31 cellular contexts compared by ENCODE assay signal in genomic region chr4:19375405-19375804, GRCh38.
"Had no signal": no experiment of that assay in that cellular context is flagged by ENCODE, and none has a peak within 500 bp of the region (broad histone marks: within the 10 kb centered on the region; RNA-seq: fewer than 3 reads in every experiment).

No MANE protein-coding gene starts in this region.

- ATAC-seq: activated CD8-positive, alpha-beta T cell treated with anti-CD3 and anti-CD28 coated beads for 36 hours; activated naive CD8-positive, alpha-beta T cell treated with anti-CD3 and anti-CD28 coated beads, Interleukin-2, amount 50 U/mL, for 24 hours; activated T-cell treated with anti-CD3 and anti-CD28 coated beads, Interleukin-2, amount 50 U/mL, for 72 hours; activated T-helper 17 cell treated with anti-CD3 and anti-CD28 coated beads, Interleukin-2, amount 50 U/mL, for 72 hours; Panc1 had no signal

- H3K4me3 Mint-ChIP-seq: activated CD4-positive, alpha-beta T cell treated with anti-CD3 and anti-CD28 coated beads, Interleukin-2, amount 10 ng/mL, durations not matched to agents 24 days and 14 days; activated CD8-positive, alpha-beta T cell treated with anti-CD3 and anti-CD28 coated beads for 36 hours; activated naive CD8-positive, alpha-beta T cell; activated naive CD8-positive, alpha-beta T cell treated with anti-CD3 and anti-CD28 coated beads, Interleukin-2, amount 50 U/mL, for 24 hours; activated T-cell treated with anti-CD3 and anti-CD28 coated beads, Interleukin-2, amount 50 U/mL, for 72 hours; activated T-helper 17 cell treated with anti-CD3 and anti-CD28 coated beads, Interleukin-2, amount 50 U/mL, for 72 hours; T-helper 1 cell treated with Interleukin-12 subunit alpha and Interleukin-12 subunit beta and Interleukin-4 antibody, amounts not matched to agents 30 μg/mL and 1 μg/mL, for 36 hours; T-helper 2 cell treated with Interferon-gamma antibody and Interleukin-4, amounts not matched to agents 5 μg/mL and 100 μg/mL, for 36 hours had no signal

- H3K36me3 ChIP-seq: brain microvascular endothelial cell, SJSA1 had no signal

- H3K27ac Mint-ChIP-seq: activated CD4-positive, alpha-beta T cell treated with anti-CD3 and anti-CD28 coated beads, Interleukin-2, amount 10 ng/mL, durations not matched to agents 24 days and 14 days; activated CD8-positive, alpha-beta T cell treated with anti-CD3 and anti-CD28 coated beads for 36 hours; activated naive CD8-positive, alpha-beta T cell; activated naive CD8-positive, alpha-beta T cell treated with anti-CD3 and anti-CD28 coated beads, Interleukin-2, amount 50 U/mL, for 24 hours; activated T-cell treated with anti-CD3 and anti-CD28 coated beads, Interleukin-2, amount 50 U/mL, for 72 hours; activated T-helper 17 cell treated with anti-CD3 and anti-CD28 coated beads, Interleukin-2, amount 50 U/mL, for 72 hours; T-helper 1 cell treated with Interleukin-12 subunit alpha and Interleukin-12 subunit beta and Interleukin-4 antibody, amounts not matched to agents 30 μg/mL and 1 μg/mL, for 36 hours; T-helper 2 cell treated with Interferon-gamma antibody and Interleukin-4, amounts not matched to agents 5 μg/mL and 100 μg/mL, for 36 hours had no signal

- H3K27me3 ChIP-seq: brain microvascular endothelial cell, SJSA1 had no signal

- H3K36me3 Mint-ChIP-seq: activated naive CD8-positive, alpha-beta T cell had no signal

- H3K4me3 ChIP-seq: SJSA1 had no signal

- H3K9me3 ChIP-seq: SJSA1, SK-N-SH had no signal

- H3K27ac ChIP-seq: brain microvascular endothelial cell, KMS-11, SJSA1 had no signal

- H3K9me3 Mint-ChIP-seq: activated CD4-positive, alpha-beta T cell treated with anti-CD3 and anti-CD28 coated beads, Interleukin-2, amount 10 ng/mL, durations not matched to agents 24 days and 14 days; activated naive CD8-positive, alpha-beta T cell treated with anti-CD3 and anti-CD28 coated beads, Interleukin-2, amount 50 U/mL, for 24 hours; T-helper 1 cell treated with Interleukin-12 subunit alpha and Interleukin-12 subunit beta and Interleukin-4 antibody, amounts not matched to agents 30 μg/mL and 1 μg/mL, for 36 hours had no signal

- DNase-seq: activated CD4-positive, alpha-beta T cell treated with anti-CD3 and anti-CD28 coated beads, Interleukin-2, amount 10 ng/mL, durations not matched to agents 24 days and 14 days; activated CD4-positive, alpha-beta T cell treated with anti-CD3 and anti-CD28 coated beads, Interleukin-2, amount 50 U/mL, for 4 hours; activated CD8-positive, alpha-beta T cell treated with anti-CD3 and anti-CD28 coated beads for 36 hours; activated effector memory CD4-positive, alpha-beta T cell treated with anti-CD3 and anti-CD28 coated beads, Interleukin-2, amount 50 U/mL, for 16 hours; activated naive CD4-positive, alpha-beta T cell treated with Interleukin-2 at 50 U/mL for 16 hours; activated naive CD8-positive, alpha-beta T cell treated with anti-CD3 and anti-CD28 coated beads, Interleukin-2, amount 50 U/mL, for 24 hours; activated T-cell treated with anti-CD3 and anti-CD28 coated beads, Interleukin-2, amount 50 U/mL, for 1 hour; activated T-cell treated with anti-CD3 and anti-CD28 coated beads, Interleukin-2, amount 50 U/mL, for 72 hours; anterior cingulate cortex; brain microvascular endothelial cell; central memory CD4-positive, alpha-beta T cell; MM.1S; MV-4-11; NCI-H1092; NCI-H146; NCI-H187; NCI-H2029 treated with DMSO at 0.1 percent for 48 hours; NCI-H2107; NCI-H2227 treated with DMSO at 0.1 percent for 48 hours; NCI-H510A treated with DMSO at 0.1 percent for 48 hours; NCI-H526 treated with DMSO at 0.1 percent for 48 hours; NCI-H774; SHP77 treated with DMSO at 0.1 percent for 48 hours; SK-N-SH had no signal

- H3K4me1 Mint-ChIP-seq: activated CD4-positive, alpha-beta T cell treated with anti-CD3 and anti-CD28 coated beads, Interleukin-2, amount 10 ng/mL, durations not matched to agents 24 days and 14 days; activated naive CD8-positive, alpha-beta T cell treated with anti-CD3 and anti-CD28 coated beads, Interleukin-2, amount 50 U/mL, for 24 hours; activated T-helper 17 cell treated with anti-CD3 and anti-CD28 coated beads, Interleukin-2, amount 50 U/mL, for 72 hours had no signal

- H3K27me3 Mint-ChIP-seq: activated CD4-positive, alpha-beta T cell treated with anti-CD3 and anti-CD28 coated beads, Interleukin-2, amount 10 ng/mL, durations not matched to agents 24 days and 14 days; activated CD8-positive, alpha-beta T cell treated with anti-CD3 and anti-CD28 coated beads for 36 hours; activated naive CD8-positive, alpha-beta T cell; activated naive CD8-positive, alpha-beta T cell treated with anti-CD3 and anti-CD28 coated beads, Interleukin-2, amount 50 U/mL, for 24 hours; activated T-helper 17 cell treated with anti-CD3 and anti-CD28 coated beads, Interleukin-2, amount 50 U/mL, for 72 hours had no signal
